Comparison of ENCODE assay signal across 2 cellular contexts in genomic region chr1:181136738-181137122, GRCh38.
TF ChIP-seq lines count a peak whose summit lies in the region.

No MANE protein-coding gene starts in this region.

TF ChIP-seq in HCT116, 20 proteins besides CTCF, POLR2A, EP300 and RAD21:
- TF ChIP-seq ELF1 (IDR thresholded peaks at IDR 0.05; ENCODE audit: borderline replicate concordance, low read depth) (no peak), CEBPB (IDR thresholded peaks at IDR 0.05; ENCODE audit: low read depth) (no peak), EZH2phosphoT487 (IDR thresholded peaks at IDR 0.05; ENCODE audit: borderline replicate concordance) (no peak), ZBTB33 (IDR thresholded peaks at IDR 0.05; ENCODE audit: extremely low read depth, insufficient replicate concordance, low read length) (no peak), CBX3 (IDR thresholded peaks at IDR 0.05; ENCODE audit: low read depth) (no peak), SIN3A (IDR thresholded peaks at IDR 0.05; ENCODE audit: low read depth) (no peak), TCF7L2 (IDR thresholded peaks at IDR 0.05; ENCODE audit: borderline replicate concordance, extremely low read depth, insufficient read depth, insufficient read length) (no peak), JUND (IDR thresholded peaks at IDR 0.05) (no peak), SRF (IDR thresholded peaks at IDR 0.05; ENCODE audit: low read depth) (no peak), POLR2AphosphoS5 (IDR thresholded peaks at IDR 0.05; ENCODE audit: low read depth, low read length) (no peak), FOSL1 (IDR thresholded peaks at IDR 0.05; ENCODE audit: low read depth) (no peak), EZH2 (IDR thresholded peaks at IDR 0.05) (no peak), EGR1 (IDR thresholded peaks at IDR 0.05; ENCODE audit: low read depth) (no peak), ZFX (IDR thresholded peaks at IDR 0.05) (no peak), SP1 (IDR thresholded peaks at IDR 0.05; ENCODE audit: low read depth) (no peak), YY1 (IDR thresholded peaks at IDR 0.05; ENCODE audit: extremely low read depth, insufficient replicate concordance, low read depth, low read length) (no peak), ZNF274 (IDR thresholded peaks at IDR 0.05; ENCODE audit: low read depth, low read length) (no peak)
- TF ChIP-seq, protein P1, sequence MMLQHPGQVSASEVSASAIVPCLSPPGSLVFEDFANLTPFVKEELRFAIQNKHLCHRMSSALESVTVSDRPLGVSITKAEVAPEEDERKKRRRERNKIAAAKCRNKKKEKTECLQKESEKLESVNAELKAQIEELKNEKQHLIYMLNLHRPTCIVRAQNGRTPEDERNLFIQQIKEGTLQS (IDR thresholded peaks at IDR 0.05): no peak
- TF ChIP-seq, protein P2, sequence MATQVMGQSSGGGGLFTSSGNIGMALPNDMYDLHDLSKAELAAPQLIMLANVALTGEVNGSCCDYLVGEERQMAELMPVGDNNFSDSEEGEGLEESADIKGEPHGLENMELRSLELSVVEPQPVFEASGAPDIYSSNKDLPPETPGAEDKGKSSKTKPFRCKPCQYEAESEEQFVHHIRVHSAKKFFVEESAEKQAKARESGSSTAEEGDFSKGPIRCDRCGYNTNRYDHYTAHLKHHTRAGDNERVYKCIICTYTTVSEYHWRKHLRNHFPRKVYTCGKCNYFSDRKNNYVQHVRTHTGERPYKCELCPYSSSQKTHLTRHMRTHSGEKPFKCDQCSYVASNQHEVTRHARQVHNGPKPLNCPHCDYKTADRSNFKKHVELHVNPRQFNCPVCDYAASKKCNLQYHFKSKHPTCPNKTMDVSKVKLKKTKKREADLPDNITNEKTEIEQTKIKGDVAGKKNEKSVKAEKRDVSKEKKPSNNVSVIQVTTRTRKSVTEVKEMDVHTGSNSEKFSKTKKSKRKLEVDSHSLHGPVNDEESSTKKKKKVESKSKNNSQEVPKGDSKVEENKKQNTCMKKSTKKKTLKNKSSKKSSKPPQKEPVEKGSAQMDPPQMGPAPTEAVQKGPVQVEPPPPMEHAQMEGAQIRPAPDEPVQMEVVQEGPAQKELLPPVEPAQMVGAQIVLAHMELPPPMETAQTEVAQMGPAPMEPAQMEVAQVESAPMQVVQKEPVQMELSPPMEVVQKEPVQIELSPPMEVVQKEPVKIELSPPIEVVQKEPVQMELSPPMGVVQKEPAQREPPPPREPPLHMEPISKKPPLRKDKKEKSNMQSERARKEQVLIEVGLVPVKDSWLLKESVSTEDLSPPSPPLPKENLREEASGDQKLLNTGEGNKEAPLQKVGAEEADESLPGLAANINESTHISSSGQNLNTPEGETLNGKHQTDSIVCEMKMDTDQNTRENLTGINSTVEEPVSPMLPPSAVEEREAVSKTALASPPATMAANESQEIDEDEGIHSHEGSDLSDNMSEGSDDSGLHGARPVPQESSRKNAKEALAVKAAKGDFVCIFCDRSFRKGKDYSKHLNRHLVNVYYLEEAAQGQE (IDR thresholded peaks at IDR 0.05; ENCODE audit: low read depth): no peak

TF ChIP-seq in GM12878, 131 proteins besides CTCF, POLR2A, EP300 and RAD21:
- TF ChIP-seq KDM1A (IDR thresholded peaks at IDR 0.05; ENCODE audit: borderline replicate concordance) (no peak), GABPA (IDR thresholded peaks at IDR 0.05; ENCODE audit: low read depth) (no peak), PKNOX1 (IDR thresholded peaks at IDR 0.05) (no peak), SPI1 (IDR thresholded peaks at IDR 0.05; ENCODE audit: borderline replicate concordance, insufficient read depth, low read depth, low read length) (no peak)
- TF ChIP-seq, protein P3, sequence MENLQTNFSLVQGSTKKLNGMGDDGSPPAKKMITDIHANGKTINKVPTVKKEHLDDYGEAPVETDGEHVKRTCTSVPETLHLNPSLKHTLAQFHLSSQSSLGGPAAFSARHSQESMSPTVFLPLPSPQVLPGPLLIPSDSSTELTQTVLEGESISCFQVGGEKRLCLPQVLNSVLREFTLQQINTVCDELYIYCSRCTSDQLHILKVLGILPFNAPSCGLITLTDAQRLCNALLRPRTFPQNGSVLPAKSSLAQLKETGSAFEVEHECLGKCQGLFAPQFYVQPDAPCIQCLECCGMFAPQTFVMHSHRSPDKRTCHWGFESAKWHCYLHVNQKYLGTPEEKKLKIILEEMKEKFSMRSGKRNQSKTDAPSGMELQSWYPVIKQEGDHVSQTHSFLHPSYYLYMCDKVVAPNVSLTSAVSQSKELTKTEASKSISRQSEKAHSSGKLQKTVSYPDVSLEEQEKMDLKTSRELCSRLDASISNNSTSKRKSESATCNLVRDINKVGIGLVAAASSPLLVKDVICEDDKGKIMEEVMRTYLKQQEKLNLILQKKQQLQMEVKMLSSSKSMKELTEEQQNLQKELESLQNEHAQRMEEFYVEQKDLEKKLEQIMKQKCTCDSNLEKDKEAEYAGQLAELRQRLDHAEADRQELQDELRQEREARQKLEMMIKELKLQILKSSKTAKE (IDR thresholded peaks at IDR 0.05; ENCODE audit: low read depth, poor library complexity, severe bottlenecking): no peak
